Comparison of ENCODE assay signal across 1 cellular context in genomic region chr6:132479131-132479530, GRCh38.
TF ChIP-seq lines count a peak whose summit lies in the region.

No MANE protein-coding gene starts in this region.

TF ChIP-seq in SK-N-SH treated with all-trans-retinoic acid at 6 μM for 48 hours, 23 proteins besides CTCF, POLR2A, EP300 and RAD21 (continued from another document):
- no peak for TF ChIP-seq PATZ1 (CRISPR knock-in tag; IDR thresholded peaks at IDR 0.05; ENCODE audit: borderline replicate concordance)
- TF ChIP-seq ARNTL (CRISPR knock-in tag; IDR thresholded peaks at IDR 0.05; ENCODE audit: borderline replicate concordance, low read depth): no peak
- no peak for TF ChIP-seq TSHZ2 (CRISPR knock-in tag; IDR thresholded peaks at IDR 0.05)
- no peak for TF ChIP-seq ZFP3 (CRISPR knock-in tag; IDR thresholded peaks at IDR 0.05)
